Comparison of ENCODE assay signal across 1 cellular context in the genomic region with DNA sequence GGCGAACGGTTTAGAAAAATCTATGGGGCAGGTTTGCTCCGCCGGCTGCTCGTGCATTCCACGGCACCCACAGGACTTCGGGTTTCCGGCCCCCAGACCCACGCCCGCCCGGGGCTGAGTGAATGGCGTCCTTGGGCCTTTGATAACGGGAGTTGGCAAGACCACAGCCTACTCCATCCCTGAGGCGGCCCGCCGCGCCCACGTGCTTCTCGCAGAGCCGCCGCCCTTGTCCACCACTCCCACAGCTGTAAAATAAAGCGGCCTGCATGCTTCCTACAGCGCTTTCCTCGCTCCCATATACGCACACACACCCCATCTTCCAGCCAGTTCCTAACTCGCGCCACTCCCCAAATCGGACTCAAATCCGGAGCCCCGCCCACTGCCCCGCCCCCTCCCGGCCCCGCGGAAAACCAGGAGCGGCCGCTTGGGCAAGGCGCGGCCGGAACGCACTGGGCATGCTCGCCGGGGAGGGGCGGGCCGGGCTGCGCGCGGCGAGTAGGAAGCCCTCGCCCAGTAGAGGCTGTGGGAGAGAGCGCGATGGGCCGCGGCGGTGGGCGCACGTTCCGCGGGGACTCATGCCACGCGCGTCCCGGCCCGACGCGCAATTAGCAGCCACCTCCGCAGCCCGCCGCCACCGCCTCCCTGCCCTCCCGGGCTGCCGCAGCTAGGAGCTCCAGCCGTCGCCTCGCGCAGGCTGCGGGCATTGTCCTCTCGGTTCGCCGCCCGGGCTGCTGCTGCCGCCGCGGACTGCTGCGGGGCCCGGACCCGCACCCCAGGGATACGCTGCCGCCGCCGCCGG.
TF ChIP-seq lines count a peak whose summit lies in the region.

A gene (plus strand): TSS at position 513 of the 799 bp plus-strand sequence. CDS start 468 bp downstream, outside the sequence.

TF ChIP-seq in GM12878, 131 proteins besides CTCF, POLR2A, EP300 and RAD21 (continued from another document and continues in another):
- TF ChIP-seq SIN3A (IDR thresholded peaks at IDR 0.05; ENCODE audit: low read depth, low read length) (peak; percentile 52; the same call in 1 of the 2 replicates), RELA (IDR thresholded peaks at IDR 0.05; ENCODE audit: borderline replicate concordance, partially characterized antibody) (no peak), HDAC6 (IDR thresholded peaks at IDR 0.05; ENCODE audit: unreplicated experiment) (no peak), CHD2 (IDR thresholded peaks at IDR 0.05; ENCODE audit: borderline replicate concordance, low read depth, low read length) (peak; percentile 52), SUZ12 (IDR thresholded peaks at IDR 0.05; ENCODE audit: unreplicated experiment) (no peak), NBN (IDR thresholded peaks at IDR 0.05) (no peak; the same call in 1 of the 2 replicates), MXI1 (IDR thresholded peaks at IDR 0.05; ENCODE audit: low read depth, low read length) (no peak), DPF2 (IDR thresholded peaks at IDR 0.05) (peak; percentile 88), CBX5 (IDR thresholded peaks at IDR 0.05; ENCODE audit: low read depth) (no peak), EZH2 (IDR thresholded peaks at IDR 0.05; ENCODE audit: borderline replicate concordance, control insufficient read depth, low read depth, low read length) (no peak), KAT2A (conservative IDR thresholded peaks at IDR 0.05; ENCODE audit: control insufficient read depth, low read depth, low read length) (no peak), BHLHE40 (IDR thresholded peaks at IDR 0.05; ENCODE audit: borderline replicate concordance in 1 of 2, low read depth in 2 of 2, low read length in 1 of 2) (peak; percentile 79 to 95; a peak in 3 of 4 replicates), JUNB (IDR thresholded peaks at IDR 0.05) (no peak), MYC (IDR thresholded peaks at IDR 0.05; ENCODE audit: insufficient read depth, insufficient read length, insufficient replicate concordance, low read length, severe bottlenecking) (no peak), CBX3 (IDR thresholded peaks at IDR 0.05; ENCODE audit: borderline replicate concordance, low read depth) (no peak), SMARCA5 (IDR thresholded peaks at IDR 0.05) (peak; percentile 86), SP1 (IDR thresholded peaks at IDR 0.05; ENCODE audit: low read depth, low read length) (peak; percentile 94), NR2C2 (IDR thresholded peaks at IDR 0.05; ENCODE audit: borderline replicate concordance, control insufficient read depth, insufficient read length, low read depth) (no peak), ETV6 (conservative IDR thresholded peaks at IDR 0.05 in 1 of 2, IDR thresholded peaks at IDR 0.05 in 1 of 2; ENCODE audit: borderline replicate concordance in 1 of 2, low read depth in 1 of 2) (no peak), POU2F2 (IDR thresholded peaks at IDR 0.05; ENCODE audit: borderline replicate concordance, low read depth, low read length) (0 out of 3 replicates have a peak, but pooled peaks have one; percentile 31), IKZF2 (IDR thresholded peaks at IDR 0.05) (no peak), HDGF (IDR thresholded peaks at IDR 0.05) (0 out of 2 replicates have a peak, but pooled peaks have one; percentile 33), TAF1 (IDR thresholded peaks at IDR 0.05; ENCODE audit: borderline replicate concordance, low read depth, low read length) (peak; percentile 85; the same call in 1 of the 2 replicates), POLR2AphosphoS2 (IDR thresholded peaks at IDR 0.05; ENCODE audit: low read depth, low read length) (peak; percentile 86), STAT1 (conservative IDR thresholded peaks at IDR 0.05) (peak; percentile 80; the same call in 1 of the 2 replicates), TBL1XR1 (IDR thresholded peaks at IDR 0.05; ENCODE audit: low read depth, low read length) (no peak), SREBF2 (IDR thresholded peaks at IDR 0.05; ENCODE audit: low read length) (no peak), ZNF384 (IDR thresholded peaks at IDR 0.05; ENCODE audit: borderline replicate concordance, low read depth, low read length) (no peak), STAT3 (IDR thresholded peaks at IDR 0.05; ENCODE audit: low read depth, low read length) (no peak), ZZZ3 (IDR thresholded peaks at IDR 0.05; ENCODE audit: control insufficient read depth, insufficient read length, low read depth) (no peak), TCF3 (IDR thresholded peaks at IDR 0.05; ENCODE audit: borderline replicate concordance, insufficient read depth, low read depth, low read length) (0 out of 2 replicates have a peak, but pooled peaks have one; percentile 37), RUNX3 (IDR thresholded peaks at IDR 0.05; ENCODE audit: low read length) (no peak; the same call in 1 of the 2 replicates)
- TF ChIP-seq, protein P1, sequence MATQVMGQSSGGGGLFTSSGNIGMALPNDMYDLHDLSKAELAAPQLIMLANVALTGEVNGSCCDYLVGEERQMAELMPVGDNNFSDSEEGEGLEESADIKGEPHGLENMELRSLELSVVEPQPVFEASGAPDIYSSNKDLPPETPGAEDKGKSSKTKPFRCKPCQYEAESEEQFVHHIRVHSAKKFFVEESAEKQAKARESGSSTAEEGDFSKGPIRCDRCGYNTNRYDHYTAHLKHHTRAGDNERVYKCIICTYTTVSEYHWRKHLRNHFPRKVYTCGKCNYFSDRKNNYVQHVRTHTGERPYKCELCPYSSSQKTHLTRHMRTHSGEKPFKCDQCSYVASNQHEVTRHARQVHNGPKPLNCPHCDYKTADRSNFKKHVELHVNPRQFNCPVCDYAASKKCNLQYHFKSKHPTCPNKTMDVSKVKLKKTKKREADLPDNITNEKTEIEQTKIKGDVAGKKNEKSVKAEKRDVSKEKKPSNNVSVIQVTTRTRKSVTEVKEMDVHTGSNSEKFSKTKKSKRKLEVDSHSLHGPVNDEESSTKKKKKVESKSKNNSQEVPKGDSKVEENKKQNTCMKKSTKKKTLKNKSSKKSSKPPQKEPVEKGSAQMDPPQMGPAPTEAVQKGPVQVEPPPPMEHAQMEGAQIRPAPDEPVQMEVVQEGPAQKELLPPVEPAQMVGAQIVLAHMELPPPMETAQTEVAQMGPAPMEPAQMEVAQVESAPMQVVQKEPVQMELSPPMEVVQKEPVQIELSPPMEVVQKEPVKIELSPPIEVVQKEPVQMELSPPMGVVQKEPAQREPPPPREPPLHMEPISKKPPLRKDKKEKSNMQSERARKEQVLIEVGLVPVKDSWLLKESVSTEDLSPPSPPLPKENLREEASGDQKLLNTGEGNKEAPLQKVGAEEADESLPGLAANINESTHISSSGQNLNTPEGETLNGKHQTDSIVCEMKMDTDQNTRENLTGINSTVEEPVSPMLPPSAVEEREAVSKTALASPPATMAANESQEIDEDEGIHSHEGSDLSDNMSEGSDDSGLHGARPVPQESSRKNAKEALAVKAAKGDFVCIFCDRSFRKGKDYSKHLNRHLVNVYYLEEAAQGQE (IDR thresholded peaks at IDR 0.05; ENCODE audit: low read depth, low read length): no peak
- TF ChIP-seq, protein P2, sequence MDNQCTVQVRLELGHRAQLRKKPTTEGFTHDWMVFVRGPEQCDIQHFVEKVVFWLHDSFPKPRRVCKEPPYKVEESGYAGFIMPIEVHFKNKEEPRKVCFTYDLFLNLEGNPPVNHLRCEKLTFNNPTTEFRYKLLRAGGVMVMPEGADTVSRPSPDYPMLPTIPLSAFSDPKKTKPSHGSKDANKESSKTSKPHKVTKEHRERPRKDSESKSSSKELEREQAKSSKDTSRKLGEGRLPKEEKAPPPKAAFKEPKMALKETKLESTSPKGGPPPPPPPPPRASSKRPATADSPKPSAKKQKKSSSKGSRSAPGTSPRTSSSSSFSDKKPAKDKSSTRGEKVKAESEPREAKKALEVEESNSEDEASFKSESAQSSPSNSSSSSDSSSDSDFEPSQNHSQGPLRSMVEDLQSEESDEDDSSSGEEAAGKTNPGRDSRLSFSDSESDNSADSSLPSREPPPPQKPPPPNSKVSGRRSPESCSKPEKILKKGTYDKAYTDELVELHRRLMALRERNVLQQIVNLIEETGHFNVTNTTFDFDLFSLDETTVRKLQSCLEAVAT (IDR thresholded peaks at IDR 0.05): no peak; the same call in 1 of the 2 replicates
- TF ChIP-seq, protein P3, sequence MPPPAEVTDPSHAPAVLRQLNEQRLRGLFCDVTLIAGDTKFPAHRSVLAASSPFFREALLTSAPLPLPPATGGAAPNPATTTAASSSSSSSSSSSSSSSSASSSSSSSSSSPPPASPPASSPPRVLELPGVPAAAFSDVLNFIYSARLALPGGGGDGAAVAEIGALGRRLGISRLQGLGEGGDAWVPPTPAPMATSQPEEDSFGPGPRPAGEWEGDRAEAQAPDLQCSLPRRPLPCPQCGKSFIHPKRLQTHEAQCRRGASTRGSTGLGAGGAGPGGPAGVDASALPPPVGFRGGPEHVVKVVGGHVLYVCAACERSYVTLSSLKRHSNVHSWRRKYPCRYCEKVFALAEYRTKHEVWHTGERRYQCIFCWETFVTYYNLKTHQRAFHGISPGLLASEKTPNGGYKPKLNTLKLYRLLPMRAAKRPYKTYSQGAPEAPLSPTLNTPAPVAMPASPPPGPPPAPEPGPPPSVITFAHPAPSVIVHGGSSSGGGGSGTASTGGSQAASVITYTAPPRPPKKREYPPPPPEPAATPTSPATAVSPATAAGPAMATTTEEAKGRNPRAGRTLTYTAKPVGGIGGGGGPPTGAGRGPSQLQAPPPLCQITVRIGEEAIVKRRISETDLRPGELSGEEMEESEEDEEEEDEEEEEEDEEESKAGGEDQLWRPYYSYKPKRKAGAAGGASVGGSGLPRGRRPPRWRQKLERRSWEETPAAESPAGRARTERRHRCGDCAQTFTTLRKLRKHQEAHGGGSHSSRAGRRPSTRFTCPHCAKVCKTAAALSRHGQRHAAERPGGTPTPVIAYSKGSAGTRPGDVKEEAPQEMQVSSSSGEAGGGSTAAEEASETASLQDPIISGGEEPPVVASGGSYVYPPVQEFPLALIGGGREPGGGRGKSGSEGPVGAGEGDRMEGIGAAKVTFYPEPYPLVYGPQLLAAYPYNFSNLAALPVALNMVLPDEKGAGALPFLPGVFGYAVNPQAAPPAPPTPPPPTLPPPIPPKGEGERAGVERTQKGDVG (CRISPR knock-in tag; IDR thresholded peaks at IDR 0.05): no peak
- TF ChIP-seq, protein P4, sequence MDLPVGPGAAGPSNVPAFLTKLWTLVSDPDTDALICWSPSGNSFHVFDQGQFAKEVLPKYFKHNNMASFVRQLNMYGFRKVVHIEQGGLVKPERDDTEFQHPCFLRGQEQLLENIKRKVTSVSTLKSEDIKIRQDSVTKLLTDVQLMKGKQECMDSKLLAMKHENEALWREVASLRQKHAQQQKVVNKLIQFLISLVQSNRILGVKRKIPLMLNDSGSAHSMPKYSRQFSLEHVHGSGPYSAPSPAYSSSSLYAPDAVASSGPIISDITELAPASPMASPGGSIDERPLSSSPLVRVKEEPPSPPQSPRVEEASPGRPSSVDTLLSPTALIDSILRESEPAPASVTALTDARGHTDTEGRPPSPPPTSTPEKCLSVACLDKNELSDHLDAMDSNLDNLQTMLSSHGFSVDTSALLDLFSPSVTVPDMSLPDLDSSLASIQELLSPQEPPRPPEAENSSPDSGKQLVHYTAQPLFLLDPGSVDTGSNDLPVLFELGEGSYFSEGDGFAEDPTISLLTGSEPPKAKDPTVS (IDR thresholded peaks at IDR 0.05; ENCODE audit: low read depth, low read length): no peak
- TF ChIP-seq, protein P5, sequence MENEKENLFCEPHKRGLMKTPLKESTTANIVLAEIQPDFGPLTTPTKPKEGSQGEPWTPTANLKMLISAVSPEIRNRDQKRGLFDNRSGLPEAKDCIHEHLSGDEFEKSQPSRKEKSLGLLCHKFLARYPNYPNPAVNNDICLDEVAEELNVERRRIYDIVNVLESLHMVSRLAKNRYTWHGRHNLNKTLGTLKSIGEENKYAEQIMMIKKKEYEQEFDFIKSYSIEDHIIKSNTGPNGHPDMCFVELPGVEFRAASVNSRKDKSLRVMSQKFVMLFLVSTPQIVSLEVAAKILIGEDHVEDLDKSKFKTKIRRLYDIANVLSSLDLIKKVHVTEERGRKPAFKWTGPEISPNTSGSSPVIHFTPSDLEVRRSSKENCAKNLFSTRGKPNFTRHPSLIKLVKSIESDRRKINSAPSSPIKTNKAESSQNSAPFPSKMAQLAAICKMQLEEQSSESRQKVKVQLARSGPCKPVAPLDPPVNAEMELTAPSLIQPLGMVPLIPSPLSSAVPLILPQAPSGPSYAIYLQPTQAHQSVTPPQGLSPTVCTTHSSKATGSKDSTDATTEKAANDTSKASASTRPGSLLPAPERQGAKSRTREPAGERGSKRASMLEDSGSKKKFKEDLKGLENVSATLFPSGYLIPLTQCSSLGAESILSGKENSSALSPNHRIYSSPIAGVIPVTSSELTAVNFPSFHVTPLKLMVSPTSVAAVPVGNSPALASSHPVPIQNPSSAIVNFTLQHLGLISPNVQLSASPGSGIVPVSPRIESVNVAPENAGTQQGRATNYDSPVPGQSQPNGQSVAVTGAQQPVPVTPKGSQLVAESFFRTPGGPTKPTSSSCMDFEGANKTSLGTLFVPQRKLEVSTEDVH (IDR thresholded peaks at IDR 0.05; ENCODE audit: low read depth, partially characterized antibody): no peak
- TF ChIP-seq, protein P6, sequence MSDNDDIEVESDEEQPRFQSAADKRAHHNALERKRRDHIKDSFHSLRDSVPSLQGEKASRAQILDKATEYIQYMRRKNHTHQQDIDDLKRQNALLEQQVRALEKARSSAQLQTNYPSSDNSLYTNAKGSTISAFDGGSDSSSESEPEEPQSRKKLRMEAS (IDR thresholded peaks at IDR 0.05; ENCODE audit: low read depth, low read length): peak; percentile 77
- TF ChIP-seq, protein P7, sequence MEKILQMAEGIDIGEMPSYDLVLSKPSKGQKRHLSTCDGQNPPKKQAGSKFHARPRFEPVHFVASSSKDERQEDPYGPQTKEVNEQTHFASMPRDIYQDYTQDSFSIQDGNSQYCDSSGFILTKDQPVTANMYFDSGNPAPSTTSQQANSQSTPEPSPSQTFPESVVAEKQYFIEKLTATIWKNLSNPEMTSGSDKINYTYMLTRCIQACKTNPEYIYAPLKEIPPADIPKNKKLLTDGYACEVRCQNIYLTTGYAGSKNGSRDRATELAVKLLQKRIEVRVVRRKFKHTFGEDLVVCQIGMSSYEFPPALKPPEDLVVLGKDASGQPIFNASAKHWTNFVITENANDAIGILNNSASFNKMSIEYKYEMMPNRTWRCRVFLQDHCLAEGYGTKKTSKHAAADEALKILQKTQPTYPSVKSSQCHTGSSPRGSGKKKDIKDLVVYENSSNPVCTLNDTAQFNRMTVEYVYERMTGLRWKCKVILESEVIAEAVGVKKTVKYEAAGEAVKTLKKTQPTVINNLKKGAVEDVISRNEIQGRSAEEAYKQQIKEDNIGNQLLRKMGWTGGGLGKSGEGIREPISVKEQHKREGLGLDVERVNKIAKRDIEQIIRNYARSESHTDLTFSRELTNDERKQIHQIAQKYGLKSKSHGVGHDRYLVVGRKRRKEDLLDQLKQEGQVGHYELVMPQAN (conservative IDR thresholded peaks at IDR 0.05): peak; percentile 80
- TF ChIP-seq, protein P8, sequence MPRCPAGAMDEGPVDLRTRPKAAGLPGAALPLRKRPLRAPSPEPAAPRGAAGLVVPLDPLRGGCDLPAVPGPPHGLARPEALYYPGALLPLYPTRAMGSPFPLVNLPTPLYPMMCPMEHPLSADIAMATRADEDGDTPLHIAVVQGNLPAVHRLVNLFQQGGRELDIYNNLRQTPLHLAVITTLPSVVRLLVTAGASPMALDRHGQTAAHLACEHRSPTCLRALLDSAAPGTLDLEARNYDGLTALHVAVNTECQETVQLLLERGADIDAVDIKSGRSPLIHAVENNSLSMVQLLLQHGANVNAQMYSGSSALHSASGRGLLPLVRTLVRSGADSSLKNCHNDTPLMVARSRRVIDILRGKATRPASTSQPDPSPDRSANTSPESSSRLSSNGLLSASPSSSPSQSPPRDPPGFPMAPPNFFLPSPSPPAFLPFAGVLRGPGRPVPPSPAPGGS (IDR thresholded peaks at IDR 0.05; ENCODE audit: borderline replicate concordance, insufficient read depth, low read depth, low read length, poor library complexity, severe bottlenecking): peak; percentile 55
